In genomic region chr4:102553982-102554381, GRCh38 we compare ENCODE assay signal across 13 cellular contexts. TPM values are rescaled to one million over a fixed set of nuclear protein-coding genes. Genes with fewer than 3 reads are reported as not detected.
DNase-seq lines count a peak whose midpoint lies in the region; ATAC-seq and TF ChIP-seq lines count a peak whose summit lies in the region.
"Had no signal": no experiment of that assay in that cellular context is flagged by ENCODE, and none has a peak within 500 bp of the region (broad histone marks: within the 10 kb centered on the region; RNA-seq: fewer than 3 reads in every experiment).

No MANE protein-coding gene starts in this region.

- peaks cover 39% of the 10 kb centered on the region for H3K4me1 Mint-ChIP-seq in CD4-positive, alpha-beta T cell (ENCODE audit: low read depth)
- H3K4me1 Mint-ChIP-seq in natural killer cell treated with Interleukin-12 subunit alpha and Interleukin-12 subunit beta and Interleukin-15 and Interleukin-18, amount 100 ng/mL, for 72 hours (ENCODE audit: low read depth in 2 of 2), result peaks cover 37 to 52% of the 10 kb centered on the region in 2 donors

- no peaks in the 10 kb centered on the region for H3K9me3 Mint-ChIP-seq in CD4-positive, alpha-beta T cell
- H3K9me3 Mint-ChIP-seq in natural killer cell treated with Interleukin-12 subunit alpha and Interleukin-12 subunit beta and Interleukin-15 and Interleukin-18, amount 100 ng/mL, for 72 hours, result no peaks in the 10 kb centered on the region
- H3K9me3 Mint-ChIP-seq: dendritic cell treated with granulocyte-macrophage colony-stimulating factor and Interleukin-4, amounts not matched to agents 40 ng/mL and 50 ng/mL, for 4 days had no signal

- peak overlapping the region; percentile 44 for H3K27ac Mint-ChIP-seq in CD4-positive, alpha-beta T cell
- peak overlapping the region; percentile 48 to 84 for H3K27ac Mint-ChIP-seq in natural killer cell treated with Interleukin-12 subunit alpha and Interleukin-12 subunit beta and Interleukin-15 and Interleukin-18, amount 100 ng/mL, for 72 hours
- H3K27ac Mint-ChIP-seq: dendritic cell treated with granulocyte-macrophage colony-stimulating factor and Interleukin-4, amounts not matched to agents 40 ng/mL and 50 ng/mL, for 4 days had no signal

- H4K20me1 ChIP-seq in PC-9 (ENCODE audit: insufficient read depth), result no peaks in the 10 kb centered on the region

- peaks cover 20 to 63% (median 38%) of the 10 kb centered on the region in 6 donors for H3K4me1 ChIP-seq in spleen
- H3K4me1 ChIP-seq in PC-9 (replicated peaks; ENCODE audit: insufficient read depth), result no peaks in the 10 kb centered on the region
- H3K4me1 ChIP-seq: ascending aorta had no signal

- no peaks in the 10 kb centered on the region for H3F3A ChIP-seq in PC-9 (ENCODE audit: insufficient read depth, low read depth)

- intact Hi-C loops in CD4-positive, alpha-beta T cell (cut with DNase I, micrococcal nuclease), result no loop called here
- intact Hi-C loops in spleen (cut with DNase I; ENCODE audit: low total_unique reads) (loop anchor here (10.0 kb wide), 1 partner anchor 49 kb away; the partner anchor contains the start of gene NFKB1), PC-9 (cut with micrococcal nuclease; ENCODE audit: unreplicated experiment) (no loop called here)

- no peak for DNase-seq in CD4-positive, alpha-beta T cell
- DNase-seq in HCEC 1CT, result peak; percentile 3
- DNase-seq in brain microvascular endothelial cell, result no peak
- DNase-seq in natural killer cell treated with Interleukin-12 subunit alpha and Interleukin-12 subunit beta and Interleukin-15 and Interleukin-18, amount 100 ng/mL, for 72 hours (ENCODE audit: low spot score), result no peak
- DNase-seq in spleen, result no peak
- DNase-seq in PC-9, result no peak
- no peak for DNase-seq in NCI-H446 treated with DMSO at 0.1 percent for 48 hours (lab: John Stamatoyannopoulos, UW)
- DNase-seq: activated CD4-positive, CD25-positive, alpha-beta regulatory T cell had no signal

- no peaks in the 10 kb centered on the region for H3K27me3 ChIP-seq in CD4-positive, alpha-beta T cell (ENCODE audit: control insufficient read depth, insufficient read depth, low read length)
- no peaks in the 10 kb centered on the region for H3K27me3 ChIP-seq in brain microvascular endothelial cell (replicated peaks)
- no peaks in the 10 kb centered on the region for H3K27me3 ChIP-seq in spleen (replicated peaks in 1 of 7)
- no peaks in the 10 kb centered on the region for H3K27me3 ChIP-seq in PC-9 (ENCODE audit: insufficient read depth, low read depth)
- H3K27me3 ChIP-seq: ascending aorta, hepatocyte, Peyer's patch had no signal

- peak overlapping the region; percentile 8 for H3K4me3 Mint-ChIP-seq in CD4-positive, alpha-beta T cell
- H3K4me3 Mint-ChIP-seq in natural killer cell treated with Interleukin-12 subunit alpha and Interleukin-12 subunit beta and Interleukin-15 and Interleukin-18, amount 100 ng/mL, for 72 hours, result peak overlapping the region; percentile 24
- H3K4me3 Mint-ChIP-seq: dendritic cell treated with granulocyte-macrophage colony-stimulating factor and Interleukin-4, amounts not matched to agents 40 ng/mL and 50 ng/mL, for 4 days had no signal

- H3K27ac ChIP-seq in CD4-positive, alpha-beta T cell (ENCODE audit: low read depth, low read length), result no peak overlapping the region
- H3K27ac ChIP-seq in brain microvascular endothelial cell, result peak overlapping the region; percentile 51
- H3K27ac ChIP-seq in spleen, result no peak overlapping the region
- no peak overlapping the region for H3K27ac ChIP-seq in PC-9
- H3K27ac ChIP-seq: ascending aorta, hepatocyte, Peyer's patch had no signal

- H3K4me2 ChIP-seq in PC-9, result no peak overlapping the region
- H3K4me2 ChIP-seq: hepatocyte had no signal

- no peaks in the 10 kb centered on the region for H3K9me2 ChIP-seq in PC-9 (ENCODE audit: insufficient read depth)

- in situ Hi-C loops in brain microvascular endothelial cell (cut with HindIII; ENCODE audit: low pct_ligation_motif_present, low sequenced_read_pairs), result no loop called here

- no peak for TF ChIP-seq POLR2A in spleen (IDR thresholded peaks at IDR 0.05)

- H3K27me3 Mint-ChIP-seq in CD4-positive, alpha-beta T cell, result no peaks in the 10 kb centered on the region
- H3K27me3 Mint-ChIP-seq in natural killer cell treated with Interleukin-12 subunit alpha and Interleukin-12 subunit beta and Interleukin-15 and Interleukin-18, amount 100 ng/mL, for 72 hours, result no peaks in the 10 kb centered on the region
- H3K27me3 Mint-ChIP-seq: dendritic cell treated with granulocyte-macrophage colony-stimulating factor and Interleukin-4, amounts not matched to agents 40 ng/mL and 50 ng/mL, for 4 days had no signal

- CTCF ChIA-PET in CD4-positive, alpha-beta T cell (lab: Charles Lee), result no interaction called here
- CTCF ChIA-PET in PC-9 (lab: Charles Lee), result interaction anchor here (0.7 kb wide), 1 partner anchor 601 kb away, joined by 4 read pairs; no protein-coding TSS in a partner anchor

- 96 to 100% (median 100%) methylated on average over 1 of the region's 1 CpG for WGBS in spleen, 5 donors

- no peaks in the 10 kb centered on the region for H3K36me3 ChIP-seq in brain microvascular endothelial cell (replicated peaks)
- H3K36me3 ChIP-seq in spleen, result peaks cover 0 to 29% (median 5%) of the 10 kb centered on the region in 6 donors
- no peaks in the 10 kb centered on the region for H3K36me3 ChIP-seq in PC-9 (ENCODE audit: low read depth)
- H3K36me3 ChIP-seq: ascending aorta, Peyer's patch had no signal

- BruUV-seq in PC-9 (replicated peaks; lab: Mats Ljungman, UMichigan), result no TSS peak

- peaks cover 34% of the 10 kb centered on the region for H3K36me3 Mint-ChIP-seq in CD4-positive, alpha-beta T cell (ENCODE audit: low read depth)
- peaks cover 12% of the 10 kb centered on the region for H3K36me3 Mint-ChIP-seq in natural killer cell treated with Interleukin-12 subunit alpha and Interleukin-12 subunit beta and Interleukin-15 and Interleukin-18, amount 100 ng/mL, for 72 hours

- POLR2A ChIA-PET in CD4-positive, alpha-beta T cell (lab: Charles Lee), result interaction anchor here (1.2 kb wide), 1 partner anchor 11 kb away, joined by 3 read pairs; no protein-coding TSS in a partner anchor
- POLR2A ChIA-PET in PC-9 (lab: Charles Lee; ENCODE audit: unreplicated experiment), result no interaction called here

- TF ChIP-seq CTCF in CD4-positive, alpha-beta T cell (IDR thresholded peaks at IDR 0.05), result no peak
- TF ChIP-seq CTCF in brain microvascular endothelial cell (IDR thresholded peaks at IDR 0.05; ENCODE audit: low read depth, low read length, missing control alignments) (no peak), spleen (IDR thresholded peaks at IDR 0.05 in 8 of 11, conservative IDR thresholded peaks at IDR 0.05 in 3 of 11) (no peak), PC-9 (conservative IDR thresholded peaks at IDR 0.05) (no peak)

- H3K4me3 ChIP-seq in brain microvascular endothelial cell (ENCODE audit: low read depth, low read length) (no peak overlapping the region), spleen (no peak overlapping the region), PC-9 (no peak overlapping the region)
- H3K4me3 ChIP-seq: ascending aorta, hepatocyte, Peyer's patch had no signal

- no peak overlapping the region for H2AFZ ChIP-seq in PC-9
- H2AFZ ChIP-seq: hepatocyte had no signal

- no peaks in the 10 kb centered on the region for H3K79me2 ChIP-seq in PC-9 (ENCODE audit: low read depth)

- ATAC-seq in CD4-positive, alpha-beta T cell (ENCODE audit: poor library complexity), result no peak
- no peak for ATAC-seq in natural killer cell treated with Interleukin-12 subunit alpha and Interleukin-12 subunit beta and Interleukin-15 and Interleukin-18, amount 100 ng/mL, for 72 hours
- ATAC-seq: left colon had no signal

- H3K9me3 ChIP-seq in CD4-positive, alpha-beta T cell (ENCODE audit: control insufficient read depth, low read length), result no peaks in the 10 kb centered on the region
- no peaks in the 10 kb centered on the region for H3K9me3 ChIP-seq in spleen
- H3K9me3 ChIP-seq in PC-9 (ENCODE audit: insufficient read depth, low read depth), result no peaks in the 10 kb centered on the region
- H3K9me3 ChIP-seq: ascending aorta, Peyer's patch had no signal

RNA-seq across cellular contexts. Expression of gene NFKB1, which starts 52.8 kb away (rescaled TPM):
- 100 to 1,000 TPM; 134 TPM for total RNA-seq in CD4-positive, alpha-beta T cell
- 100 to 1,000 TPM; 108 to 131 TPM for total RNA-seq in natural killer cell treated with Interleukin-12 subunit alpha and Interleukin-12 subunit beta and Interleukin-15 and Interleukin-18, amount 100 ng/mL, for 72 hours
- total RNA-seq in spleen (10 to 100 TPM; 52.6 to 94.4 (median 60.1) TPM), PC-9 (2021) (11.6 and 16.8 TPM in 2 replicates)
- polyA plus RNA-seq in spleen, result 10 to 100 TPM; 15.9 to 20.6 (median 16.0) TPM
